In the genomic region with DNA sequence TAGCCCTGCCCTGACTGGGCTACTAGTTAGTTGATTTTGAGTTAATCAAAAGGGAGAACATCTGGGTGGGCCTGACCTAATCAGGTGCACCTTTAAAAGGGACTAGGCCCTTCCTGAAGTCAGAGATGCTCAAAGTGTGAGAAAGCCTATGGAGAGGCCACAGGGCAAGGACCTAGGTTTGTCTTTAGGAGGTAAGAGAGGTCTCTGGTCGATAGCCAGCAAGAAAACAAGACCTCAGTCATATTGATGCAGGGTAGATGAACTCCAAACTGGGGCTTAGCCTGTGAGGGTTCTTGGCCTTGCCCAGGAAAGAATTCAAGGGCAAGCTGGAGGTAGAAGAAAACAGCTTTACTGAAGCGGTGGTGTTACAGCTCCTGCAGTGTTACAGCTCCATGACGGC, we compare ENCODE assay signal across 2 cellular contexts.
A peak's percentile ranks its signal among the peaks of the same experiment; 100 is the strongest.
TF ChIP-seq lines count a peak whose summit lies in the region.

No MANE protein-coding gene starts in this region.

TF ChIP-seq in HEK293, 187 proteins besides CTCF, POLR2A, EP300 and RAD21:
- peak; percentile 88; the same call in 1 of the 2 replicates for TF ChIP-seq ZNF10 (tag by site-specific recombination; IDR thresholded peaks at IDR 0.05)

TF ChIP-seq in K562, 482 proteins besides CTCF, POLR2A, EP300 and RAD21:
- TF ChIP-seq ZNF134 (CRISPR knock-in tag; conservative IDR thresholded peaks at IDR 0.05), result peak; percentile 81
